In genomic region chr20:25352746-25353145, GRCh38 we compare ENCODE assay signal across 20 cellular contexts.
"Had no signal": no experiment of that assay in that cellular context is flagged by ENCODE, and none has a peak within 500 bp of the region (broad histone marks: within the 10 kb centered on the region; RNA-seq: fewer than 3 reads in every experiment).

No MANE protein-coding gene starts in this region.

- ATAC-seq: natural killer cell treated with Interleukin-12 subunit alpha and Interleukin-12 subunit beta and Interleukin-15 and Interleukin-18, amount 100 ng/mL, for 72 hours; sciatic nerve; stimulated activated effector memory CD8-positive, alpha-beta T cell treated with anti-CD3 and anti-CD28 coated beads, Interleukin-12 subunit alpha, Interleukin-12 subunit beta, amount 100 ng/mL, for 72 hours; stimulated activated naive CD8-positive, alpha-beta T cell treated with anti-CD3 and anti-CD28 coated beads, Interleukin-15, amount 100 ng/mL, for 72 hours; T-helper 17 cell had no signal

- H3K27me3 ChIP-seq: cardiac muscle cell, neutrophil, suprapubic skin, tibial nerve had no signal

- H3K27me3 Mint-ChIP-seq: activated CD4-positive, alpha-beta memory T cell treated with anti-CD3 and anti-CD28 coated beads for 36 hours; activated naive CD8-positive, alpha-beta T cell treated with anti-CD3 and anti-CD28 coated beads for 36 hours; natural killer cell treated with Interleukin-12 subunit alpha and Interleukin-12 subunit beta and Interleukin-15 and Interleukin-18, amount 100 ng/mL, for 72 hours; stimulated activated naive CD8-positive, alpha-beta T cell treated with anti-CD3 and anti-CD28 coated beads, Interleukin-15, amount 100 ng/mL, for 72 hours; T-helper 17 cell had no signal

- H3K9me3 Mint-ChIP-seq: activated CD4-positive, alpha-beta memory T cell treated with anti-CD3 and anti-CD28 coated beads for 36 hours; activated naive CD8-positive, alpha-beta T cell treated with anti-CD3 and anti-CD28 coated beads for 36 hours; natural killer cell treated with Interleukin-12 subunit alpha and Interleukin-12 subunit beta and Interleukin-15 and Interleukin-18, amount 100 ng/mL, for 72 hours; stimulated activated effector memory CD8-positive, alpha-beta T cell treated with anti-CD3 and anti-CD28 coated beads, Interleukin-12 subunit alpha, Interleukin-12 subunit beta, amount 100 ng/mL, for 72 hours had no signal

- H3K27ac Mint-ChIP-seq: activated CD4-positive, alpha-beta memory T cell treated with anti-CD3 and anti-CD28 coated beads for 36 hours; activated naive CD8-positive, alpha-beta T cell treated with anti-CD3 and anti-CD28 coated beads for 36 hours; natural killer cell treated with Interleukin-12 subunit alpha and Interleukin-12 subunit beta and Interleukin-15 and Interleukin-18, amount 100 ng/mL, for 72 hours; stimulated activated effector memory CD8-positive, alpha-beta T cell treated with anti-CD3 and anti-CD28 coated beads, Interleukin-12 subunit alpha, Interleukin-12 subunit beta, amount 100 ng/mL, for 72 hours; stimulated activated naive CD8-positive, alpha-beta T cell treated with anti-CD3 and anti-CD28 coated beads, Interleukin-15, amount 100 ng/mL, for 72 hours; T-helper 17 cell had no signal

- H3K4me1 ChIP-seq: parathyroid adenoma had no signal

- H3K36me3 Mint-ChIP-seq: activated CD4-positive, alpha-beta memory T cell treated with anti-CD3 and anti-CD28 coated beads for 36 hours; natural killer cell treated with Interleukin-12 subunit alpha and Interleukin-12 subunit beta and Interleukin-15 and Interleukin-18, amount 100 ng/mL, for 72 hours; stimulated activated effector memory CD8-positive, alpha-beta T cell treated with anti-CD3 and anti-CD28 coated beads, Interleukin-12 subunit alpha, Interleukin-12 subunit beta, amount 100 ng/mL, for 72 hours had no signal

- H3K4me3 Mint-ChIP-seq: activated CD4-positive, alpha-beta memory T cell treated with anti-CD3 and anti-CD28 coated beads for 36 hours; activated naive CD8-positive, alpha-beta T cell treated with anti-CD3 and anti-CD28 coated beads for 36 hours; natural killer cell treated with Interleukin-12 subunit alpha and Interleukin-12 subunit beta and Interleukin-15 and Interleukin-18, amount 100 ng/mL, for 72 hours; stimulated activated effector memory CD8-positive, alpha-beta T cell treated with anti-CD3 and anti-CD28 coated beads, Interleukin-12 subunit alpha, Interleukin-12 subunit beta, amount 100 ng/mL, for 72 hours; stimulated activated naive CD8-positive, alpha-beta T cell treated with anti-CD3 and anti-CD28 coated beads, Interleukin-15, amount 100 ng/mL, for 72 hours; T-helper 17 cell had no signal

- H3K9ac ChIP-seq: parathyroid adenoma had no signal

- H3K4me3 ChIP-seq: cardiac muscle cell, lung, suprapubic skin, tibial nerve had no signal

- H3K9me3 ChIP-seq: neutrophil, suprapubic skin, tibial nerve had no signal

- H2AFZ ChIP-seq: parathyroid adenoma had no signal

- DNase-seq: activated CD4-positive, alpha-beta memory T cell treated with anti-CD3 and anti-CD28 coated beads for 36 hours; activated CD4-positive, alpha-beta T cell treated with anti-CD3 and anti-CD28 coated beads for 48 hours; activated naive CD4-positive, alpha-beta T cell treated with Interleukin-2 at 50 U/mL for 16 hours; activated naive CD8-positive, alpha-beta T cell treated with anti-CD3 and anti-CD28 coated beads for 36 hours; activated T-cell treated with anti-CD3 and anti-CD28 coated beads, Interleukin-2, amount 50 U/mL, for 48 hours; amniotic stem cell; cortex of kidney; small intestine; stimulated activated CD4-positive, alpha-beta T cell treated with anti-CD3 and anti-CD28 coated beads, Interleukin-2, amount 100 ng/mL, for 24 hours; stimulated activated naive CD8-positive, alpha-beta T cell treated with anti-CD3 and anti-CD28 coated beads, Interleukin-15, amount 100 ng/mL, for 72 hours; T-helper 17 cell had no signal

- H3K27ac ChIP-seq: neutrophil, parathyroid adenoma had no signal

- H3K36me3 ChIP-seq: cardiac muscle cell, neutrophil, suprapubic skin, tibial nerve had no signal
